Comparison of ENCODE assay signal across 10 cellular contexts in the genomic region with DNA sequence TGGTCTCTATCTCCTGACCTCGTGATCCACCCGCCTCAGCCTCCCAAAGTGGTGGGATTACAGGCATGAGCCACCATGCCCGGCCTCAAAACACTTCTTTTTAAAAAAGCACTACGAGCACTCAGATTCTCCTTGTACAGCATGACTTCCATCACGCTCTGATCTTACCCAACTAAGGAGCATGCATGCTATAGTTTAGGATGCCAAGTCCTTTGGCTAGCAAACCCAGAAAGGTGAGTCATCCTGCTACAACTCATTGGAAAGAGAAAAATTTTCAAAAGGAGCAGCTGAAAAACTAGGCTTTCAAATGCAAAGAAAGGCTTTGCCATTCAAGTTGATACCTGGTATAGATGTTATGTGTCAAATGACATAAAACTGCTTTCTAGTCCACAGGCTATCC.
DNase-seq lines count a peak whose midpoint lies in the region; ATAC-seq and TF ChIP-seq lines count a peak whose summit lies in the region.
"Had no signal": no experiment of that assay in that cellular context is flagged by ENCODE, and none has a peak within 500 bp of the region (broad histone marks: within the 10 kb centered on the region; RNA-seq: fewer than 3 reads in every experiment).

No MANE protein-coding gene starts in this region.

- DNase-seq in AG09319 (ENCODE audit: extremely low read depth, low read depth): peak; percentile 65
- peak; percentile 25 for DNase-seq in RKO (ENCODE audit: low spot score)
- DNase-seq in epithelial cell of esophagus (ENCODE audit: low read depth): peak; percentile 85
- DNase-seq in non-pigmented ciliary epithelial cell (ENCODE audit: low read depth): peak; percentile 61
- no peak for DNase-seq in Right ventricle myocardium inferior (ENCODE audit: missing footprints)
- DNase-seq in NCI-H1694 treated with DMSO at 0.1 percent for 48 hours (lab: John Stamatoyannopoulos, UW): no peak
- DNase-seq: NCI-H187 treated with DMSO at 0.1 percent for 48 hours, small intestine had no signal

- intact Hi-C loops in Right ventricle myocardium inferior (cut with DNase I): no loop called here

- H3K4me3 ChIP-seq in epithelial cell of esophagus (ENCODE audit: low read length): no peak overlapping the region

- TF ChIP-seq CTCF in AG09319 (IDR thresholded peaks at IDR 0.05; ENCODE audit: low read depth, low read length) (no peak), epithelial cell of esophagus (IDR thresholded peaks at IDR 0.05; ENCODE audit: insufficient read depth, low read depth, low read length, missing control alignments) (no peak)

- ATAC-seq in Right ventricle myocardium inferior (no peak), HG03097 (IDR thresholded peaks at IDR 0.05; ENCODE audit: low FRiP score, unreplicated experiment) (no peak), GM19328 (IDR thresholded peaks at IDR 0.05; ENCODE audit: unreplicated experiment) (no peak)

Comparison
In these comparisons a context has a peak if more than half of its experiments do, and no peak if none do; other contexts are left out.
1. DNase-seq: peak in AG09319 (single experiment), RKO (single experiment), epithelial cell of esophagus (single experiment) and non-pigmented ciliary epithelial cell (single experiment); none in Right ventricle myocardium inferior (single experiment) and NCI-H1694 treated with DMSO at 0.1 percent for 48 hours (single experiment).